In the genomic region with DNA sequence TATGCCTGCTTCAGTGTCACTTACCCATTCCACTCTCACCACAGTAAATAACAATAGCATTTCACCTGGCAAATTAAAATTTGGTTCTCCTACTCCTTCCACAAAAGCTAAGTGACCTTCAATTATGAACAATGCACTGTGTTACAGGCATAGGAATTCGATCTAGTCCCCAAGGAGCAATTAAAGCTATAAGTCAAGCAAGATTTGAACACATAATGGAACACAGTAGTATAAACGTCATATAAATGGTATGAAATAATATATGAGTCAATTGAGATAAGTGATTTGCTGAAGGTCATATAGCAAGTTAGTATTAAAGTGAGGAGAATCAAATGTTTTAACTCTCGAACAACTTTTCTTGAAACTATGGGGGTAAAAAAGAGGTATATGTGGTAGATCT, we compare ENCODE assay signal across 21 cellular contexts.
"Had no signal": no experiment of that assay in that cellular context is flagged by ENCODE, and none has a peak within 500 bp of the region (broad histone marks: within the 10 kb centered on the region; RNA-seq: fewer than 3 reads in every experiment).

No MANE protein-coding gene starts in this region.

- H3K27me3 Mint-ChIP-seq: naive B cell, type B pancreatic cell had no signal

- H3K4me3 ChIP-seq: coronary artery, heart right ventricle, psoas muscle, skin epidermis had no signal

- H3K9me3 Mint-ChIP-seq: naive B cell, type B pancreatic cell had no signal

- H3K4me3 Mint-ChIP-seq: naive B cell, type B pancreatic cell had no signal

- H3K27ac ChIP-seq: coronary artery, heart right ventricle, neutrophil, psoas muscle, skin epidermis had no signal

- DNase-seq: effector CD8-positive, alpha-beta T cell; heart right ventricle; hypothalamus; kidney glomerular epithelial cell; mesendoderm; naive B cell; psoas muscle; retina; stimulated activated CD4-positive, alpha-beta T cell treated with anti-CD3 and anti-CD28 coated beads, Interleukin-12 subunit alpha, Interleukin-12 subunit beta, amount 100 ng/mL, for 4 hours; stimulated activated CD4-positive, alpha-beta T cell treated with anti-CD3 and anti-CD28 coated beads, Interleukin-2, amount 100 ng/mL, for 48 hours; stimulated activated naive CD4-positive, alpha-beta T cell treated with Interleukin-2 at 50 U/mL for 16 hours had no signal

- H3K27ac Mint-ChIP-seq: type B pancreatic cell had no signal

- ATAC-seq: esophagus mucosa, heart right ventricle, psoas muscle, sciatic nerve had no signal

- FAIRE-seq: endometrium, frontal cortex, islet of Langerhans, urothelium cell line had no signal

- H3K4me1 ChIP-seq: heart right ventricle, psoas muscle had no signal

- H3K9me3 ChIP-seq: heart right ventricle, neutrophil, psoas muscle had no signal

- H3K27me3 ChIP-seq: heart right ventricle, neutrophil had no signal
